ENCODE assay signal across 23 cellular contexts in the genomic region with DNA sequence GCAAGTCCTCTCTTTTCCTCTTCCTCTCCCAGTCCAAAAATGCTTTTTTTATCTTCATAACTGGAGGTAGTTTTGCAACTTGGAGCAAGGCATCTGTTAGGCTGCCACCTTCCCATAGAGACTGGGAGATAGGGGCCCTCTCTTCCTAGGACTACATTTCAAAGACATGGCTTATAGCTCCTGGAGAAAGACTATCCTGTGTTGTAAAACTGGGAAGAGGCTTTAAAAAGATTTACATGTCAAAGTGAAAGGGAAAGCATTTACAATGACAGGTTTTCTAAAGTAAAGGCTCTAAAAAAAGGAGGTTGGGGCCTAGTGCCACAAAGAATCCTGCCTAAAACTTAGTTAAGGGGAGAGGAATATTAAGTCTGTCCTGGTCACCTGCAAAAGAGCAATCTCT.
"Had no signal": no experiment of that assay in that cellular context is flagged by ENCODE, and none has a peak within 500 bp of the region (broad histone marks: within the 10 kb centered on the region; RNA-seq: fewer than 3 reads in every experiment).

No MANE protein-coding gene starts in this region.

- H3K9me3 ChIP-seq: esophagus squamous epithelium, left ventricle myocardium inferior, lower lobe of right lung, ovary, right atrium auricular region, sigmoid colon, suprapubic skin, thyroid gland, upper lobe of left lung, uterus had no signal

- H3K4me1 ChIP-seq: esophagus squamous epithelium, foreskin keratinocyte, left ventricle myocardium inferior, lower lobe of right lung, right atrium auricular region, sigmoid colon, suprapubic skin, thyroid gland, upper lobe of left lung, uterus had no signal

- H3K4me3 ChIP-seq: esophagus squamous epithelium, left ventricle myocardium inferior, lower lobe of right lung, ovary, right atrium auricular region, sigmoid colon, skin epidermis, suprapubic skin, thyroid gland, upper lobe of left lung, uterus had no signal

- H3K27ac Mint-ChIP-seq: dendritic cell treated with granulocyte-macrophage colony-stimulating factor and Interleukin-4, amounts not matched to agents 40 ng/mL and 50 ng/mL, for 4 days; memory B cell; naive B cell; nephron; stimulated activated effector memory CD8-positive, alpha-beta T cell treated with anti-CD3 and anti-CD28 coated beads, Interleukin-12 subunit alpha, Interleukin-12 subunit beta, amount 100 ng/mL, for 72 hours had no signal

- FAIRE-seq: colon, kidney had no signal

- H3K27me3 ChIP-seq: esophagus squamous epithelium, foreskin keratinocyte, ovary, right atrium auricular region, sigmoid colon, suprapubic skin, thyroid gland, upper lobe of left lung, uterus had no signal

- DNase-seq: esophagus squamous epithelium; foreskin keratinocyte; kidney; left cardiac atrium; left ventricle myocardium inferior; lower lobe of right lung; naive B cell; ovary; sigmoid colon; stimulated activated CD4-positive, alpha-beta T cell treated with anti-CD3 and anti-CD28 coated beads, Interleukin-4, amount 100 ng/mL, for 1 hour; stimulated activated CD8-positive, alpha-beta memory T cell treated with anti-CD3 and anti-CD28 coated beads, Interleukin-4, amount 100 ng/mL, for 48 hours; stimulated activated naive CD8-positive, alpha-beta T cell treated with anti-CD3 and anti-CD28 coated beads, Interleukin-15, Interleukin-2, amounts not matched to agents 100 U/mL and 50 U/mL, for 24 hours; thyroid gland; uterus had no signal

- H3K27ac ChIP-seq: esophagus squamous epithelium, foreskin keratinocyte, left ventricle myocardium inferior, lower lobe of right lung, ovary, right atrium auricular region, sigmoid colon, skin epidermis, suprapubic skin, thyroid gland, upper lobe of left lung, uterus had no signal

- H3K36me3 Mint-ChIP-seq: memory B cell; naive B cell; stimulated activated effector memory CD8-positive, alpha-beta T cell treated with anti-CD3 and anti-CD28 coated beads, Interleukin-12 subunit alpha, Interleukin-12 subunit beta, amount 100 ng/mL, for 72 hours had no signal

- H3K36me3 ChIP-seq: esophagus squamous epithelium, left ventricle myocardium inferior, lower lobe of right lung, ovary, right atrium auricular region, sigmoid colon, suprapubic skin, thyroid gland, upper lobe of left lung, uterus had no signal

- H3K4me1 Mint-ChIP-seq: memory B cell; naive B cell; nephron; stimulated activated effector memory CD8-positive, alpha-beta T cell treated with anti-CD3 and anti-CD28 coated beads, Interleukin-12 subunit alpha, Interleukin-12 subunit beta, amount 100 ng/mL, for 72 hours had no signal

- H3K4me3 Mint-ChIP-seq: dendritic cell treated with granulocyte-macrophage colony-stimulating factor and Interleukin-4, amounts not matched to agents 40 ng/mL and 50 ng/mL, for 4 days; memory B cell; naive B cell; nephron; stimulated activated effector memory CD8-positive, alpha-beta T cell treated with anti-CD3 and anti-CD28 coated beads, Interleukin-12 subunit alpha, Interleukin-12 subunit beta, amount 100 ng/mL, for 72 hours had no signal

- ATAC-seq: foreskin keratinocyte; left cardiac atrium; lower lobe of right lung; stimulated activated effector memory CD8-positive, alpha-beta T cell treated with anti-CD3 and anti-CD28 coated beads, Interleukin-12 subunit alpha, Interleukin-12 subunit beta, amount 100 ng/mL, for 72 hours; stimulated activated naive CD8-positive, alpha-beta T cell treated with anti-CD3 and anti-CD28 coated beads, Interleukin-15, Interleukin-2, amounts not matched to agents 100 U/mL and 50 U/mL, for 24 hours had no signal

- H3K27me3 Mint-ChIP-seq: dendritic cell treated with granulocyte-macrophage colony-stimulating factor and Interleukin-4, amounts not matched to agents 40 ng/mL and 50 ng/mL, for 4 days; memory B cell; naive B cell had no signal

- H3K9me3 Mint-ChIP-seq: nephron had no signal
